Comparison of ENCODE assay signal across 8 cellular contexts in the genomic region with DNA sequence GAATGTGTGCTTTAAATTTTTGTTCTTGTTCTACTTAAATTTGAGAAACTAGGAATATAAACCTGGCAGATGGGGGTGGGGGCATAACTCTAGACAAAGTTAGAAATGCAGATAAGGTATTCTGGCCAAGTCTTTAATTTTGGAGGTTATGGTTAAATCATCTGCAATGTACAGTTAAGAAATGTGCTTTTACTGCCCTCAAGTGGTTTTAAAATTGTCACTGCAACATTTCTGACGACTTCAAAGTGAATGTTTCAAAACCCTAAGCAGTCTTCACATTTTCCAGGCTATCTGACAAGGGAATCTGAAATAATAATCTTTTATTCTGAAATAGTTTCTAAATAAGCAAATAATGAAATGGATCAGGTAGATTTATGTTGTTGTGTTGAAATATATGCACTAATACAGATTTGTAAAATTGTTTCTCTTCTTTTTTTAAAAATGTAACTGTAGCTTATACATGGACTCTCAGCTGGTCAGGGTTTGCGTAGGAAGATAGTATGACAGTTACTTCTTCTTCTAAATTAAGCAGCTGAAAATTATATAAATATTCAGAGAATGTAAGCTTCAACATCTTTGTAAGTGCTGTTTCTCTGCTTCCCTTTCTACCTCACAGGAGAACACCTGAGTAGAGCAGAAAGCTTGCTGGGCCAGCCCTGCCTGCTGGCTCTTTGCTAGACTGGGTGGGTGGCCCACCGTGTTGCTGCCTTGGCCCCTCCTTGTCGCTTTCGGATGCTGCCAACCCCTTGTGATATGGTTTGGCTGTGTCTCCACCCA. TPM values are rescaled to one million over a fixed set of nuclear protein-coding genes. Genes with fewer than 3 reads are reported as not detected.
A peak's percentile ranks its signal among the peaks of the same experiment; 100 is the strongest.
DNase-seq lines count a peak whose midpoint lies in the region; ATAC-seq, FAIRE-seq and TF ChIP-seq lines count a peak whose summit lies in the region.

No MANE protein-coding gene starts in this region.

- FAIRE-seq in endothelial cell of umbilical vein (lab: Jason Lieb, UNC) = peak; percentile 97

- no peak for TF ChIP-seq POLR2A in endothelial cell of umbilical vein (IDR thresholded peaks at IDR 0.05; ENCODE audit: low read depth, low read length)

- DNase-seq in CD1c-positive myeloid dendritic cell (ENCODE audit: extremely low spot score) = peak; percentile 64
- peak; percentile 72 for DNase-seq in Karpas-422
- peak; percentile 63 for DNase-seq in RKO (ENCODE audit: low spot score)
- DNase-seq in endothelial cell of umbilical vein (ENCODE audit: low read depth, low spot score) = peak; percentile 72
- peak in 5 of 9 donors; percentile 11 to 40 (median 21) for DNase-seq in naive thymus-derived CD4-positive, alpha-beta T cell
- DNase-seq in stimulated activated CD4-positive, alpha-beta T cell treated with anti-CD3 and anti-CD28 coated beads, Interleukin-12 subunit alpha, Interleukin-12 subunit beta, amount 100 ng/mL, for 4 hours = no peak

- H3K4me1 Mint-ChIP-seq in naive thymus-derived CD4-positive, alpha-beta T cell = no peaks in the 10 kb centered on the region

- H3K9me3 Mint-ChIP-seq in naive thymus-derived CD4-positive, alpha-beta T cell = peaks cover 0 to 5% (median 0%) of the 10 kb centered on the region in 11 donors

- no peaks in the 10 kb centered on the region for H3K79me2 ChIP-seq in Karpas-422 (ENCODE audit: low read length)
- no peaks in the 10 kb centered on the region for H3K79me2 ChIP-seq in endothelial cell of umbilical vein (ENCODE audit: control insufficient read depth, insufficient read depth, low read length)

- peak; percentile 65 for ATAC-seq in GM18909 (IDR thresholded peaks at IDR 0.05; ENCODE audit: poor library complexity, unreplicated experiment)
- ATAC-seq in naive thymus-derived CD4-positive, alpha-beta T cell = peak; percentile 57
- no peak for ATAC-seq in GM21360 (IDR thresholded peaks at IDR 0.05; ENCODE audit: unreplicated experiment)

- H3K4me3 ChIP-seq in Karpas-422 (ENCODE audit: low read length) (no peak overlapping the region), endothelial cell of umbilical vein (replicated peaks in 1 of 3; ENCODE audit: insufficient read depth in 1 of 3, low read depth in 1 of 3, low read length in 3 of 3) (no peak overlapping the region)
- no peak overlapping the region for H3K4me3 ChIP-seq in naive thymus-derived CD4-positive, alpha-beta T cell (ENCODE audit: low read length)

- H3K27me3 ChIP-seq in Karpas-422 (ENCODE audit: low read length) (no peaks in the 10 kb centered on the region), endothelial cell of umbilical vein (ENCODE audit: control insufficient read depth in 2 of 2, insufficient read depth in 2 of 2, low read length in 2 of 2) (no peaks in the 10 kb centered on the region)
- H3K27me3 ChIP-seq in naive thymus-derived CD4-positive, alpha-beta T cell (ENCODE audit: control insufficient read depth in 2 of 2, insufficient read depth in 2 of 2, low read length in 2 of 2) = no peaks in the 10 kb centered on the region

- no peak overlapping the region for H3K4me3 Mint-ChIP-seq in naive thymus-derived CD4-positive, alpha-beta T cell

- intact Hi-C loops in endothelial cell of umbilical vein (cut with micrococcal nuclease) = loop anchor here (1.0 to 5.0 kb wide), 10 partner anchors 54 to 750 kb away; no protein-coding TSS in a partner anchor
- intact Hi-C loops in naive thymus-derived CD4-positive, alpha-beta T cell (cut with micrococcal nuclease) = loop anchor here (1.0 to 5.0 kb wide), 8 partner anchors 81 to 751 kb away; no protein-coding TSS in a partner anchor

- no peaks in the 10 kb centered on the region for H4K20me1 ChIP-seq in Karpas-422 (ENCODE audit: insufficient read depth, low read depth, low read length)
- H4K20me1 ChIP-seq in endothelial cell of umbilical vein (replicated peaks; ENCODE audit: control insufficient read depth, extremely low read depth, insufficient read depth, low read length) = no peaks in the 10 kb centered on the region

- H3K4me1 ChIP-seq in Karpas-422 (ENCODE audit: low read length) (no peaks in the 10 kb centered on the region), endothelial cell of umbilical vein (ENCODE audit: control insufficient read depth, extremely low read depth, insufficient read depth, low read length) (peaks cover under 1% of the 10 kb centered on the region)
- no peaks in the 10 kb centered on the region for H3K4me1 ChIP-seq in naive thymus-derived CD4-positive, alpha-beta T cell (ENCODE audit: control insufficient read depth in 2 of 2, insufficient read depth in 2 of 2, low read length in 2 of 2)

- no peak overlapping the region for H3K9ac ChIP-seq in Karpas-422 (ENCODE audit: low read length)
- H3K9ac ChIP-seq in endothelial cell of umbilical vein (replicated peaks; ENCODE audit: extremely low read depth, insufficient read depth, low read length) = no peak overlapping the region

- H3K9me3 ChIP-seq in Karpas-422 (ENCODE audit: low read length) (no peaks in the 10 kb centered on the region), endothelial cell of umbilical vein (replicated peaks; ENCODE audit: control insufficient read depth, insufficient read depth, low read length) (no peaks in the 10 kb centered on the region)
- H3K9me3 ChIP-seq in naive thymus-derived CD4-positive, alpha-beta T cell (ENCODE audit: control insufficient read depth in 2 of 3, low read length in 3 of 3) = no peaks in the 10 kb centered on the region

- POLR2A ChIA-PET in endothelial cell of umbilical vein (lab: Charles Lee) = no interaction called here
- POLR2A ChIA-PET in naive thymus-derived CD4-positive, alpha-beta T cell (lab: Charles Lee) = no interaction called here

- no peaks in the 10 kb centered on the region for H3K9me2 ChIP-seq in Karpas-422 (replicated peaks; ENCODE audit: insufficient read depth, low read length)

- no peak overlapping the region for H3K4me2 ChIP-seq in Karpas-422 (ENCODE audit: low read depth, low read length, poor library complexity, severe bottlenecking)
- H3K4me2 ChIP-seq in endothelial cell of umbilical vein (ENCODE audit: insufficient read depth, low read length) = no peak overlapping the region

- H2AFZ ChIP-seq in Karpas-422 (ENCODE audit: low read length) = no peak overlapping the region
- H2AFZ ChIP-seq in endothelial cell of umbilical vein (ENCODE audit: low read depth, low read length) = no peak overlapping the region

- dilution Hi-C loops in endothelial cell of umbilical vein (cut with MboI; ENCODE audit: extremely low pct_ligation_motif_present, low sequenced_read_pairs) = no loop called here

- peaks cover 0 to 7% (median 0%) of the 10 kb centered on the region in 5 donors for H3K27me3 Mint-ChIP-seq in naive thymus-derived CD4-positive, alpha-beta T cell

- H3K9me1 ChIP-seq in endothelial cell of umbilical vein (replicated peaks; ENCODE audit: control insufficient read depth, extremely low read depth, insufficient read depth, low read length) = no peaks in the 10 kb centered on the region

- H3K36me3 Mint-ChIP-seq in naive thymus-derived CD4-positive, alpha-beta T cell = no peaks in the 10 kb centered on the region

- no peak overlapping the region for H3K27ac Mint-ChIP-seq in naive thymus-derived CD4-positive, alpha-beta T cell

- H3K36me3 ChIP-seq in Karpas-422 (ENCODE audit: insufficient read depth, low read length) (no peaks in the 10 kb centered on the region), endothelial cell of umbilical vein (ENCODE audit: control insufficient read depth in 2 of 2, extremely low read depth in 1 of 2, insufficient read depth in 2 of 2, low read length in 2 of 2) (no peaks in the 10 kb centered on the region)
- H3K36me3 ChIP-seq in naive thymus-derived CD4-positive, alpha-beta T cell (ENCODE audit: control insufficient read depth in 2 of 3, insufficient read depth in 3 of 3, low read length in 3 of 3) = no peaks in the 10 kb centered on the region

- no TSS peak for BruUV-seq in endothelial cell of umbilical vein (replicated peaks; lab: Mats Ljungman, UMichigan)

- CTCF ChIA-PET in endothelial cell of umbilical vein (lab: Charles Lee) = interaction anchor here (0.6 to 2.6 kb wide), 37 partner anchors 8 to 755 kb away, joined by 3 to 54 read pairs (median 4); no protein-coding TSS in a partner anchor
- CTCF ChIA-PET in naive thymus-derived CD4-positive, alpha-beta T cell (lab: Charles Lee) = interaction anchor here (0.9 to 1.1 kb wide), 3 partner anchors 33 to 658 kb away, joined by 3 read pairs; no protein-coding TSS in a partner anchor

- H3K27ac ChIP-seq in Karpas-422 (ENCODE audit: low read length) (no peak overlapping the region), endothelial cell of umbilical vein (ENCODE audit: insufficient read depth, low read depth, low read length) (peak overlapping the region; percentile 14)
- H3K27ac ChIP-seq in naive thymus-derived CD4-positive, alpha-beta T cell (ENCODE audit: low read depth, low read length) = no peak overlapping the region

- peak; percentile 34 to 43 for TF ChIP-seq CTCF in endothelial cell of umbilical vein (IDR thresholded peaks at IDR 0.05; ENCODE audit: extremely low read depth in 1 of 2, insufficient read depth in 1 of 2, low read depth in 1 of 2, low read length in 2 of 2)

TF ChIP-seq in endothelial cell of umbilical vein, 7 proteins besides CTCF, POLR2A, EP300 and RAD21 (continues in another document):
- TF ChIP-seq MYC (IDR thresholded peaks at IDR 0.05; ENCODE audit: low read depth, low read length) = no peak
- no peak for TF ChIP-seq GATA2 (IDR thresholded peaks at IDR 0.05; ENCODE audit: insufficient read depth, insufficient read length, low read depth, low read length)
- no peak for TF ChIP-seq FOS (IDR thresholded peaks at IDR 0.05; ENCODE audit: borderline replicate concordance, insufficient read depth, low read length)
- no peak for TF ChIP-seq EZH2 (IDR thresholded peaks at IDR 0.05; ENCODE audit: borderline replicate concordance, low read depth, low read length, severe bottlenecking)
- TF ChIP-seq MAX (IDR thresholded peaks at IDR 0.05; ENCODE audit: insufficient read depth, insufficient read length) = no peak
- no peak for TF ChIP-seq POLR2AphosphoS5 (IDR thresholded peaks at IDR 0.05; ENCODE audit: insufficient read depth, low read depth, low read length)

RNA-seq across cellular contexts. Expression of gene SUCNR1, which starts 45.0 kb away (rescaled TPM):
- not detected in 2 replicates for total RNA-seq in Karpas-422 (2014; rRNA removed; shearing (Covaris generic); ENCODE audit: low replicate concordance)
- not detected in 2 replicates for total RNA-seq in endothelial cell of umbilical vein
- not detected in 2 replicates for polyA plus RNA-seq in endothelial cell of umbilical vein
- not detected in 2 replicates for polyA plus RNA-seq in endothelial cell of umbilical vein (2011; cell fraction: cytosol; rRNA removed)
- polyA plus RNA-seq in endothelial cell of umbilical vein (2011; cell fraction: nucleus; rRNA removed) = 0.04 TPM in 1 of 2 replicates, not detected in the other
- not detected in 2 replicates for polyA plus RNA-seq in endothelial cell of umbilical vein (2012)
- polyA minus RNA-seq in endothelial cell of umbilical vein = not detected in 2 replicates
- not detected for polyA minus RNA-seq in endothelial cell of umbilical vein (2011; cell fraction: cytosol; rRNA and poly(A)+ RNA removed)
- polyA minus RNA-seq in endothelial cell of umbilical vein (2011; cell fraction: nucleus; rRNA and poly(A)+ RNA removed) = not detected in 2 replicates
- total RNA-seq in naive thymus-derived CD4-positive, alpha-beta T cell = under 1 TPM in 1 of 5 experiments, not detected in 4; 0.12 TPM
- polyA plus RNA-seq in naive thymus-derived CD4-positive, alpha-beta T cell = not detected
